In genomic region chr6:34994693-34995092, GRCh38 we compare ENCODE assay signal across 31 cellular contexts.
"Had no signal": no experiment of that assay in that cellular context is flagged by ENCODE, and none has a peak within 500 bp of the region (broad histone marks: within the 10 kb centered on the region; RNA-seq: fewer than 3 reads in every experiment).

No MANE protein-coding gene starts in this region.

- H3K27me3 Mint-ChIP-seq: activated CD4-positive, alpha-beta T cell treated with anti-CD3 and anti-CD28 coated beads for 36 hours; activated naive CD4-positive, alpha-beta T cell treated with anti-CD3 and anti-CD28 coated beads, Interleukin-2, amount 10 ng/mL, durations not matched to agents 7 days and 5 days; activated naive CD8-positive, alpha-beta T cell treated with anti-CD3 and anti-CD28 coated beads, Interleukin-2, amount 10 ng/mL, durations not matched to agents 7 days and 5 days had no signal

- H3K4me3 Mint-ChIP-seq: activated CD4-positive, alpha-beta T cell treated with anti-CD3 and anti-CD28 coated beads for 36 hours; activated naive CD4-positive, alpha-beta T cell treated with anti-CD3 and anti-CD28 coated beads, Interleukin-2, amount 10 ng/mL, durations not matched to agents 7 days and 5 days; activated naive CD8-positive, alpha-beta T cell treated with anti-CD3 and anti-CD28 coated beads, Interleukin-2, amount 10 ng/mL, durations not matched to agents 7 days and 5 days had no signal

- H3K4me1 Mint-ChIP-seq: activated CD4-positive, alpha-beta T cell treated with anti-CD3 and anti-CD28 coated beads for 36 hours; activated naive CD4-positive, alpha-beta T cell treated with anti-CD3 and anti-CD28 coated beads, Interleukin-2, amount 10 ng/mL, durations not matched to agents 7 days and 5 days had no signal

- H3K9me3 Mint-ChIP-seq: activated naive CD4-positive, alpha-beta T cell treated with anti-CD3 and anti-CD28 coated beads, Interleukin-2, amount 10 ng/mL, durations not matched to agents 7 days and 5 days; activated naive CD8-positive, alpha-beta T cell treated with anti-CD3 and anti-CD28 coated beads, Interleukin-2, amount 10 ng/mL, durations not matched to agents 7 days and 5 days; activated T-helper 2 cell treated with anti-CD3 and anti-CD28 coated beads, Interferon-gamma antibody, Interleukin-2, Interleukin-4, amounts not matched to agents 10 μg/mL and 5 μg/mL and 100 μg/mL, durations not matched to agents 14 hours and 24 hours and 36 hours had no signal

- H3K27ac ChIP-seq: ascending aorta, body of pancreas, KMS-11, Peyer's patch, RWPE1 had no signal

- H3K4me3 ChIP-seq: ascending aorta, body of pancreas, MG63, Peyer's patch had no signal

- H3K27ac Mint-ChIP-seq: activated CD4-positive, alpha-beta T cell treated with anti-CD3 and anti-CD28 coated beads for 36 hours; activated naive CD4-positive, alpha-beta T cell treated with anti-CD3 and anti-CD28 coated beads, Interleukin-2, amount 10 ng/mL, durations not matched to agents 7 days and 5 days; activated naive CD8-positive, alpha-beta T cell treated with anti-CD3 and anti-CD28 coated beads, Interleukin-2, amount 10 ng/mL, durations not matched to agents 7 days and 5 days; activated T-helper 2 cell treated with anti-CD3 and anti-CD28 coated beads, Interferon-gamma antibody, Interleukin-2, Interleukin-4, amounts not matched to agents 10 μg/mL and 5 μg/mL and 100 μg/mL, durations not matched to agents 14 hours and 24 hours and 36 hours had no signal

- ATAC-seq: activated CD4-positive, alpha-beta T cell treated with anti-CD3 and anti-CD28 coated beads for 36 hours; body of pancreas; HepG2 had no signal

- H3K4me1 ChIP-seq: ascending aorta, body of pancreas, Peyer's patch had no signal

- DNase-seq: activated CD4-positive, alpha-beta T cell treated with anti-CD3 and anti-CD28 coated beads for 36 hours; activated CD4-positive, CD25-positive, alpha-beta regulatory T cell; activated CD8-positive, alpha-beta memory T cell treated with anti-CD3 and anti-CD28 coated beads for 24 hours; activated gamma-delta T cell treated with Interleukin-2 at 50 U/mL for 16 hours; activated naive CD4-positive, alpha-beta T cell treated with anti-CD3 and anti-CD28 coated beads, Interleukin-2, amount 10 ng/mL, durations not matched to agents 7 days and 5 days; activated naive CD8-positive, alpha-beta T cell treated with anti-CD3 and anti-CD28 coated beads, Interleukin-2, amount 10 ng/mL, durations not matched to agents 7 days and 5 days; activated T-cell treated with anti-CD3 and anti-CD28 coated beads for 4 hours; activated T-cell treated with anti-CD3 and anti-CD28 coated beads, Interleukin-2, amount 50 U/mL, for 48 hours; amniotic stem cell; body of pancreas; central memory CD4-positive, alpha-beta T cell; MG63; MV-4-11; NCI-H1092 treated with DMSO at 0.1 percent for 48 hours; NCI-H1417 treated with DMSO at 0.1 percent for 48 hours; NCI-H1694 treated with DMSO at 0.1 percent for 48 hours; NCI-H2029 treated with DMSO at 0.1 percent for 48 hours; NCI-H510A treated with DMSO at 0.1 percent for 48 hours; NCI-H69; NK-92 treated with Interleukin-12 subunit alpha and Interleukin-12 subunit beta, amount 100 ng/mL, for 24 hours; OCI-M1; Peyer's patch; SHP77; T1000 had no signal

- FAIRE-seq: bronchial epithelial cell, HepG2, TTC549 had no signal

- H3K9me3 ChIP-seq: ascending aorta, body of pancreas, MG63, Peyer's patch had no signal

- H3K27me3 ChIP-seq: ascending aorta, body of pancreas, MG63, Peyer's patch had no signal
